ENCODE assay signal across 14 cellular contexts in the genomic region with DNA sequence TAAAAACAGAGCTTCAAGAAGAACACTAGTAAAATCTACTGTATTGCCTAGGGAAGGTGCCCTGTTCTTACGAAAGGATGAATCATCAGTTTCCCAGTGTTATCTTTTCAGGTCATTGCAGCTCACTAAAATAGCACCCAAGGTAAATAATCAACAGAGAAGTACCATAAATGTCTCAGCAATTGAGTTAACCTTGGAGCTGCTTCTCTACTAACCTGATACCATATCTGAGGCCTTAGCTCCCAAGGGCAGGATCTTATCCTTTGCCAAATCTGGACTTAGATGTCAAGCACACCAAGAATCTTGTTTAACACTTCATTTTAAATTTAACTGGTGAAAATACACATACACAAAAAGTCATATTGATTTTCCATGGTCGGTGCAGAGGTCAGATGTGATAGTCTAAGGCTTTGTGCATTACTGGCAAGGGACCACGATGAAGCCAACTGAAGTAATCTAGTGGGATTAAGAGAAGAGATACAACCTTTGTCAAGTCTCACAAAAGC.
DNase-seq lines count a peak whose midpoint lies in the region; ATAC-seq and TF ChIP-seq lines count a peak whose summit lies in the region.
"Had no signal": no experiment of that assay in that cellular context is flagged by ENCODE, and none has a peak within 500 bp of the region (broad histone marks: within the 10 kb centered on the region; RNA-seq: fewer than 3 reads in every experiment).

No MANE protein-coding gene starts in this region.

- TF ChIP-seq POLR2A in gastrocnemius medialis (IDR thresholded peaks at IDR 0.05): no peak

- POLR2A ChIA-PET in RWPE1 (lab: Yijun Ruan, JAX; ENCODE audit: low non-redundant PET): no interaction called here

- H3K4me3 ChIP-seq in liver (ENCODE audit: low read depth in 1 of 3, low read length in 3 of 3) (no peak overlapping the region), gastrocnemius medialis (no peak overlapping the region)
- H3K4me3 ChIP-seq: cardiac muscle cell, stomach had no signal

- DNase-seq in RWPE1 (ENCODE audit: low spot score): peak; percentile 41
- DNase-seq in NCI-H69 (lab: John Stamatoyannopoulos, UW): no peak
- no peak for DNase-seq in type B pancreatic cell (ENCODE audit: extremely low spot score, unreplicated experiment)
- DNase-seq in gastrocnemius medialis: no peak
- DNase-seq: DMS79, glutamatergic neuron, naive B cell, NCI-H524, stomach had no signal

- in situ Hi-C loops in gastrocnemius medialis (cut with MboI; ENCODE audit: low sequenced_read_pairs in 4 of 4): no loop called here

- TF ChIP-seq RAD21 in liver (IDR thresholded peaks at IDR 0.05): peak; percentile 42 to 51

- no peaks in the 10 kb centered on the region for H3K9me3 Mint-ChIP-seq in type B pancreatic cell

- ATAC-seq in GM18907 (IDR thresholded peaks at IDR 0.05; ENCODE audit: unreplicated experiment): peak; percentile 46
- ATAC-seq in HG02763 (IDR thresholded peaks at IDR 0.05; ENCODE audit: unreplicated experiment): peak; percentile 47
- ATAC-seq in GM19351 (IDR thresholded peaks at IDR 0.05; ENCODE audit: unreplicated experiment): no peak
- ATAC-seq in gastrocnemius medialis: no peak

- H3K27me3 Mint-ChIP-seq in type B pancreatic cell: no peaks in the 10 kb centered on the region

- CTCF ChIA-PET in RWPE1 (lab: Yijun Ruan, JAX): interaction anchor here (0.6 kb wide), 1 partner anchor 48 kb away, joined by 3 read pairs; no protein-coding TSS in a partner anchor

- no peaks in the 10 kb centered on the region for H3K4me1 Mint-ChIP-seq in type B pancreatic cell (ENCODE audit: unreplicated experiment)

- no peak overlapping the region for H3K4me3 Mint-ChIP-seq in type B pancreatic cell
- H3K4me3 Mint-ChIP-seq: naive B cell had no signal

- no peak overlapping the region for H3K9ac ChIP-seq in liver (ENCODE audit: low read depth in 1 of 2, low read length in 2 of 2)

- no peak for TF ChIP-seq CTCF in RWPE1 (conservative IDR thresholded peaks at IDR 0.05; ENCODE audit: low read depth)
- no peak for TF ChIP-seq CTCF in liver (IDR thresholded peaks at IDR 0.05; ENCODE audit: low read depth, low read length, missing input control)
- TF ChIP-seq CTCF in type B pancreatic cell (conservative IDR thresholded peaks at IDR 0.05): no peak
- TF ChIP-seq CTCF in gastrocnemius medialis (IDR thresholded peaks at IDR 0.05 in 4 of 5, conservative IDR thresholded peaks at IDR 0.05 in 1 of 5): no peak

- intact Hi-C loops in gastrocnemius medialis (cut with DNase I; ENCODE audit: low total_unique reads): no loop called here

- H3K4me1 ChIP-seq in liver (ENCODE audit: control insufficient read depth in 4 of 4, insufficient read depth in 4 of 4, low read length in 3 of 4) (peaks cover 8 to 19% (median 10%) of the 10 kb centered on the region in 4 donors), gastrocnemius medialis (no peaks in the 10 kb centered on the region)

- no peak overlapping the region for H3K27ac ChIP-seq in RWPE1
- peak overlapping the region; percentile 14 to 32 for H3K27ac ChIP-seq in liver (ENCODE audit: low read depth in 1 of 2, low read length in 2 of 2)
- no peak overlapping the region for H3K27ac ChIP-seq in gastrocnemius medialis
- H3K27ac ChIP-seq: cardiac muscle cell had no signal

- WGBS in liver: 26% methylated on average over 3 of the region's 3 CpGs

- no peaks in the 10 kb centered on the region for H3K9me3 ChIP-seq in liver (ENCODE audit: control insufficient read depth in 4 of 4, low read length in 3 of 4)
- H3K9me3 ChIP-seq in gastrocnemius medialis: no peaks in the 10 kb centered on the region
- H3K9me3 ChIP-seq: stomach had no signal

- H3K36me3 ChIP-seq in liver (ENCODE audit: control insufficient read depth in 4 of 4, insufficient read depth in 3 of 4, low read depth in 1 of 4, low read length in 3 of 4): no peaks in the 10 kb centered on the region
- H3K36me3 ChIP-seq in gastrocnemius medialis: no peaks in the 10 kb centered on the region
- H3K36me3 ChIP-seq: cardiac muscle cell, stomach had no signal

- no peaks in the 10 kb centered on the region for H3K36me3 Mint-ChIP-seq in type B pancreatic cell
- H3K36me3 Mint-ChIP-seq: naive B cell had no signal

- H3K27me3 ChIP-seq in liver (ENCODE audit: control insufficient read depth in 4 of 4, insufficient read depth in 4 of 4, low read length in 3 of 4) (no peaks in the 10 kb centered on the region), gastrocnemius medialis (no peaks in the 10 kb centered on the region)
- H3K27me3 ChIP-seq: cardiac muscle cell, stomach had no signal

- no peak overlapping the region for H3K27ac Mint-ChIP-seq in type B pancreatic cell

TF ChIP-seq in liver, 16 proteins besides CTCF, POLR2A, EP300 and RAD21:
- TF ChIP-seq ZBTB33 (IDR thresholded peaks at IDR 0.05) (peak; percentile 64), JUND (IDR thresholded peaks at IDR 0.05) (peak; percentile 88 to 95), HNF4G (IDR thresholded peaks at IDR 0.05) (peak; percentile 62), NR2F2 (IDR thresholded peaks at IDR 0.05) (peak; percentile 61), GABPA (IDR thresholded peaks at IDR 0.05 in 1 of 2, conservative IDR thresholded peaks at IDR 0.05 in 1 of 2) (no peak), ATF3 (IDR thresholded peaks at IDR 0.05) (peak; percentile 89), EGR1 (IDR thresholded peaks at IDR 0.05; ENCODE audit: low read depth in 2 of 2) (peak in 1 of 2 donors; percentile 50), FOXA2 (IDR thresholded peaks at IDR 0.05) (peak; percentile 84), TAF1 (conservative IDR thresholded peaks at IDR 0.05) (no peak), HNF4A (conservative IDR thresholded peaks at IDR 0.05) (peak; percentile 81 to 86), RXRA (IDR thresholded peaks at IDR 0.05) (peak; percentile 78 to 88), MAX (IDR thresholded peaks at IDR 0.05) (peak; percentile 54), FOXA1 (IDR thresholded peaks at IDR 0.05) (peak; percentile 84), YY1 (IDR thresholded peaks at IDR 0.05) (peak; percentile 69), SP1 (IDR thresholded peaks at IDR 0.05) (peak; percentile 79)
- TF ChIP-seq, protein P1, sequence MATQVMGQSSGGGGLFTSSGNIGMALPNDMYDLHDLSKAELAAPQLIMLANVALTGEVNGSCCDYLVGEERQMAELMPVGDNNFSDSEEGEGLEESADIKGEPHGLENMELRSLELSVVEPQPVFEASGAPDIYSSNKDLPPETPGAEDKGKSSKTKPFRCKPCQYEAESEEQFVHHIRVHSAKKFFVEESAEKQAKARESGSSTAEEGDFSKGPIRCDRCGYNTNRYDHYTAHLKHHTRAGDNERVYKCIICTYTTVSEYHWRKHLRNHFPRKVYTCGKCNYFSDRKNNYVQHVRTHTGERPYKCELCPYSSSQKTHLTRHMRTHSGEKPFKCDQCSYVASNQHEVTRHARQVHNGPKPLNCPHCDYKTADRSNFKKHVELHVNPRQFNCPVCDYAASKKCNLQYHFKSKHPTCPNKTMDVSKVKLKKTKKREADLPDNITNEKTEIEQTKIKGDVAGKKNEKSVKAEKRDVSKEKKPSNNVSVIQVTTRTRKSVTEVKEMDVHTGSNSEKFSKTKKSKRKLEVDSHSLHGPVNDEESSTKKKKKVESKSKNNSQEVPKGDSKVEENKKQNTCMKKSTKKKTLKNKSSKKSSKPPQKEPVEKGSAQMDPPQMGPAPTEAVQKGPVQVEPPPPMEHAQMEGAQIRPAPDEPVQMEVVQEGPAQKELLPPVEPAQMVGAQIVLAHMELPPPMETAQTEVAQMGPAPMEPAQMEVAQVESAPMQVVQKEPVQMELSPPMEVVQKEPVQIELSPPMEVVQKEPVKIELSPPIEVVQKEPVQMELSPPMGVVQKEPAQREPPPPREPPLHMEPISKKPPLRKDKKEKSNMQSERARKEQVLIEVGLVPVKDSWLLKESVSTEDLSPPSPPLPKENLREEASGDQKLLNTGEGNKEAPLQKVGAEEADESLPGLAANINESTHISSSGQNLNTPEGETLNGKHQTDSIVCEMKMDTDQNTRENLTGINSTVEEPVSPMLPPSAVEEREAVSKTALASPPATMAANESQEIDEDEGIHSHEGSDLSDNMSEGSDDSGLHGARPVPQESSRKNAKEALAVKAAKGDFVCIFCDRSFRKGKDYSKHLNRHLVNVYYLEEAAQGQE (IDR thresholded peaks at IDR 0.05): peak; percentile 29

Comparison
In these comparisons a context has a peak if more than half of its experiments do, and no peak if none do; other contexts are left out.
1. ATAC-seq: peak in GM18907 (single experiment) and HG02763 (single experiment); none in GM19351 (single experiment) and gastrocnemius medialis (0 of 2).
2. H3K27ac ChIP-seq: peak in liver (2 of 2); none in RWPE1 (single experiment) and gastrocnemius medialis (0 of 4).